In genomic region chr10:79417266-79417665, GRCh38 we compare ENCODE assay signal across 25 cellular contexts. TPM values are rescaled to one million over a fixed set of nuclear protein-coding genes. Genes with fewer than 3 reads are reported as not detected.
A peak's percentile ranks its signal among the peaks of the same experiment; 100 is the strongest.
DNase-seq lines count a peak whose midpoint lies in the region; ATAC-seq lines count a peak whose summit lies in the region.
"Had no signal": no experiment of that assay in that cellular context is flagged by ENCODE, and none has a peak within 500 bp of the region (broad histone marks: within the 10 kb centered on the region; RNA-seq: fewer than 3 reads in every experiment).

No MANE protein-coding gene starts in this region.

- no peaks in the 10 kb centered on the region for H3K27me3 Mint-ChIP-seq in memory B cell
- H3K27me3 Mint-ChIP-seq: progenitor cell of endocrine pancreas; stimulated activated naive CD8-positive, alpha-beta T cell treated with anti-CD3 and anti-CD28 coated beads, Interleukin-15, amount 100 ng/mL, for 72 hours; type B pancreatic cell had no signal

- H3K36me3 Mint-ChIP-seq in memory B cell = peaks cover 2% of the 10 kb centered on the region

- intact Hi-C loops in Right ventricle myocardium superior (cut with DNase I) (no loop called here), cardiac septum (cut with DNase I) (no loop called here)

- H3K9me3 Mint-ChIP-seq in memory B cell = no peaks in the 10 kb centered on the region
- H3K9me3 Mint-ChIP-seq: nephron; stimulated activated naive CD8-positive, alpha-beta T cell treated with anti-CD3 and anti-CD28 coated beads, Interleukin-15, amount 100 ng/mL, for 72 hours; type B pancreatic cell had no signal

- peaks cover 16% of the 10 kb centered on the region for H3K4me1 Mint-ChIP-seq in memory B cell

- H3K27ac ChIP-seq in caudate nucleus (ENCODE audit: low read depth, low read length) = peak overlapping the region; percentile 91
- H3K27ac ChIP-seq: A549, epithelial cell of prostate, foreskin keratinocyte, HL-60, SJCRH30, WERI-Rb-1 had no signal

- no peak for ATAC-seq in Right ventricle myocardium superior (ENCODE audit: poor library complexity)
- ATAC-seq in memory B cell (ENCODE audit: low read depth) = no peak
- no peak for ATAC-seq in HG03439 (IDR thresholded peaks at IDR 0.05; ENCODE audit: unreplicated experiment)
- no peak for ATAC-seq in HG02610 (IDR thresholded peaks at IDR 0.05; ENCODE audit: unreplicated experiment)
- ATAC-seq: A549; foreskin keratinocyte; stimulated activated naive CD8-positive, alpha-beta T cell treated with anti-CD3 and anti-CD28 coated beads, Interleukin-15, amount 100 ng/mL, for 72 hours had no signal

- peak overlapping the region; percentile 32 for H3K27ac Mint-ChIP-seq in memory B cell
- H3K27ac Mint-ChIP-seq: progenitor cell of endocrine pancreas; stimulated activated naive CD8-positive, alpha-beta T cell treated with anti-CD3 and anti-CD28 coated beads, Interleukin-15, amount 100 ng/mL, for 72 hours; type B pancreatic cell had no signal

- DNase-seq in Right ventricle myocardium superior = peak; percentile 31
- DNase-seq in cardiac septum (ENCODE audit: low spot score) = no peak
- DNase-seq in caudate nucleus (lab: John Stamatoyannopoulos, UW) = no peak
- DNase-seq in memory B cell (ENCODE audit: low spot score in 2 of 2) = no peak
- no peak for DNase-seq in SW480 (ENCODE audit: low spot score)
- no peak for DNase-seq in NCI-H2171 (lab: John Stamatoyannopoulos, UW)
- DNase-seq: activated CD4-positive, alpha-beta T cell treated with anti-CD3 and anti-CD28 coated beads, Interleukin-2, amount 50 U/mL, for 4 hours; activated CD8-positive, alpha-beta memory T cell treated with anti-CD3 and anti-CD28 coated beads, Interleukin-2, amount 50 U/mL, for 48 hours; foreskin keratinocyte; kidney glomerular epithelial cell; midbrain; NCI-H146; SJCRH30; stimulated activated CD4-positive, alpha-beta T cell treated with anti-CD3 and anti-CD28 coated beads, Interleukin-4, amount 100 ng/mL, for 1 hour; stimulated activated naive CD8-positive, alpha-beta T cell treated with anti-CD3 and anti-CD28 coated beads, Interleukin-15, amount 100 ng/mL, for 72 hours; T-helper 2 cell; WERI-Rb-1 had no signal

- H3K4me3 Mint-ChIP-seq in memory B cell = no peak overlapping the region
- H3K4me3 Mint-ChIP-seq: nephron; stimulated activated naive CD8-positive, alpha-beta T cell treated with anti-CD3 and anti-CD28 coated beads, Interleukin-15, amount 100 ng/mL, for 72 hours; type B pancreatic cell had no signal

RNA-seq across cellular contexts. Expression of gene ZCCHC24, which starts 28.2 kb away (rescaled TPM):
- total RNA-seq in Right ventricle myocardium superior (53.3 TPM), cardiac septum (56.6 TPM)
